In genomic region chr6:9697263-9697931, GRCh38 we compare ENCODE assay signal across 32 cellular contexts.
"Had no signal": no experiment of that assay in that cellular context is flagged by ENCODE, and none has a peak within 500 bp of the region (broad histone marks: within the 10 kb centered on the region; RNA-seq: fewer than 3 reads in every experiment).

No MANE protein-coding gene starts in this region.

- H3K4me1 ChIP-seq: esophagus muscularis mucosa, foreskin keratinocyte, gastrocnemius medialis, heart left ventricle had no signal

- FAIRE-seq: astrocyte, bronchial epithelial cell, colon had no signal

- H3K27me3 ChIP-seq: brain microvascular endothelial cell, esophagus muscularis mucosa, gastrocnemius medialis, heart left ventricle had no signal

- H3K9me3 ChIP-seq: gastrocnemius medialis had no signal

- H3K27ac ChIP-seq: brain microvascular endothelial cell, esophagus muscularis mucosa, foreskin keratinocyte, gastrocnemius medialis, heart left ventricle, WERI-Rb-1 had no signal

- ATAC-seq: activated CD4-positive, CD25-positive, alpha-beta regulatory T cell treated with anti-CD3 and anti-CD28 coated beads, Interleukin-2, amount 50 U/mL, for 24 hours; activated CD8-positive, alpha-beta T cell treated with anti-CD3 and anti-CD28 coated beads for 36 hours; activated T-cell treated with anti-CD3 and anti-CD28 coated beads, Interleukin-2, amount 50 U/mL, for 4 hours; activated T-helper 17 cell treated with anti-CD3 and anti-CD28 coated beads, Interleukin-2, amount 50 U/mL, for 72 hours; effector memory CD8-positive, alpha-beta T cell; foreskin keratinocyte; gastrocnemius medialis; heart left ventricle; T-helper 17 cell had no signal

- H3K36me3 ChIP-seq: brain microvascular endothelial cell, esophagus muscularis mucosa, gastrocnemius medialis, heart left ventricle, WERI-Rb-1 had no signal

- DNase-seq: activated B cell treated with CpG ODN at 0.5 μM for 24 hours; activated CD4-positive, alpha-beta T cell treated with anti-CD3 and anti-CD28 coated beads for 48 hours; activated CD4-positive, alpha-beta T cell treated with anti-CD3 and anti-CD28 coated beads, Interleukin-2, amount 50 U/mL, for 1 hour; activated CD4-positive, alpha-beta T cell treated with anti-CD3 and anti-CD28 coated beads, Interleukin-2, amount 50 U/mL, for 48 hours; activated CD8-positive, alpha-beta memory T cell treated with anti-CD3 and anti-CD28 coated beads for 24 hours; activated CD8-positive, alpha-beta T cell treated with anti-CD3 and anti-CD28 coated beads for 36 hours; activated effector memory CD4-positive, alpha-beta T cell treated with Interleukin-2 at 50 U/mL for 16 hours; activated gamma-delta T cell treated with Interleukin-2 at 50 U/mL for 16 hours; activated naive CD4-positive, alpha-beta T cell treated with anti-CD3 and anti-CD28 coated beads, Interleukin-2, amount 50 U/mL, for 16 hours; activated naive CD4-positive, alpha-beta T cell treated with Interleukin-2 at 50 U/mL for 16 hours; activated T-cell treated with anti-CD3 and anti-CD28 coated beads, Interleukin-2, amount 50 U/mL, for 4 hours; amniotic stem cell; anterior cingulate cortex; brain microvascular endothelial cell; cortex of kidney; dermis blood vessel endothelial cell; effector CD4-positive, alpha-beta T cell; effector memory CD8-positive, alpha-beta T cell; erythroblast; foreskin keratinocyte; gastrocnemius medialis; glutamatergic neuron; heart left ventricle; T-helper 17 cell; T1000; WERI-Rb-1 had no signal

- H3K4me3 ChIP-seq: esophagus muscularis mucosa, gastrocnemius medialis, heart left ventricle had no signal
